ENCODE assay signal across 1 cellular context in genomic region chr1:18653922-18654321, GRCh38.
TF ChIP-seq lines count a peak whose summit lies in the region.

No MANE protein-coding gene starts in this region.

TF ChIP-seq in GM23338, 12 proteins besides CTCF, POLR2A, EP300 and RAD21 (continued from another document):
- TF ChIP-seq ZNF462 (CRISPR knock-in tag; IDR thresholded peaks at IDR 0.05) (no peak), STAT1 (IDR thresholded peaks at IDR 0.05; ENCODE audit: unreplicated experiment) (no peak), NANOG (IDR thresholded peaks at IDR 0.05; ENCODE audit: borderline replicate concordance) (no peak), CREB1 (CRISPR knock-in tag; IDR thresholded peaks at IDR 0.05; ENCODE audit: low read depth) (no peak), JUNB (IDR thresholded peaks at IDR 0.05; ENCODE audit: unreplicated experiment) (no peak), EZH2phosphoT487 (IDR thresholded peaks at IDR 0.05; ENCODE audit: unreplicated experiment) (no peak)
